ENCODE assay signal across 8 cellular contexts in genomic region chr21:46048926-46049889, GRCh38. TPM values are rescaled to one million over a fixed set of nuclear protein-coding genes. Genes with fewer than 3 reads are reported as not detected.
DNase-seq lines count a peak whose midpoint lies in the region; ATAC-seq and TF ChIP-seq lines count a peak whose summit lies in the region.

No MANE protein-coding gene starts in this region.

- POLR2A ChIA-PET in BJ (lab: Charles Lee) = interaction anchor here (0.6 kb wide), 1 partner anchor 23 kb away, joined by 4 read pairs; no protein-coding TSS in a partner anchor

- DNase-seq in BJ (ENCODE audit: low read depth) (peak; percentile 100), NCI-H69 (lab: John Stamatoyannopoulos, UW) (peak; percentile 60), fibroblast of peridontal ligament (ENCODE audit: extremely low read depth) (peak; percentile 100), ovary (peak; percentile 92 to 97 (median 95)), RPMI8226 (no peak), RKO (ENCODE audit: low spot score) (no peak)

- no peak for TF ChIP-seq POLR2A in ovary (IDR thresholded peaks at IDR 0.05)

- TF ChIP-seq EP300 in ovary (IDR thresholded peaks at IDR 0.05) = peak; percentile 76

- CTCF ChIA-PET in BJ (lab: Yijun Ruan, JAX) = interaction anchor here (0.7 to 1.4 kb wide), 3 partner anchors 9 to 78 kb away, joined by 3 to 6 read pairs (median 4); no protein-coding TSS in a partner anchor

- peaks cover 17% of the 10 kb centered on the region for H3K4me1 ChIP-seq in ovary (ENCODE audit: insufficient read depth)

- H3K36me3 ChIP-seq in BJ (ENCODE audit: control insufficient read depth, insufficient read depth, low read length) = no peaks in the 10 kb centered on the region
- H3K36me3 ChIP-seq in ovary = no peaks in the 10 kb centered on the region

- 23 to 29% (median 26%) methylated on average over 27 of the region's 27 CpGs for WGBS in ovary, 3 donors

- H3K27me3 ChIP-seq in BJ (ENCODE audit: control insufficient read depth, insufficient read depth, low read length) (no peaks in the 10 kb centered on the region), ovary (no peaks in the 10 kb centered on the region)

- intact Hi-C loops in ovary (cut with DNase I) = no loop called here

- ATAC-seq in GM18867 (IDR thresholded peaks at IDR 0.05; ENCODE audit: unreplicated experiment) (no peak), HG02571 (IDR thresholded peaks at IDR 0.05; ENCODE audit: unreplicated experiment) (no peak)

- TF ChIP-seq CTCF in BJ (IDR thresholded peaks at IDR 0.05; ENCODE audit: insufficient read depth, low read depth, low read length) (no peak), ovary (IDR thresholded peaks at IDR 0.05) (no peak)

- H3K4me3 ChIP-seq in BJ (ENCODE audit: low read depth, low read length) (no peak overlapping the region), ovary (no peak overlapping the region)

- H3K27ac ChIP-seq in ovary = peak overlapping the region; percentile 84 to 96

- no peaks in the 10 kb centered on the region for H3K9me3 ChIP-seq in ovary

RNA-seq across cellular contexts. Expression of gene COL6A2, which starts 48.7 kb away (rescaled TPM):
- 412 and 665 TPM in 2 replicates for polyA plus RNA-seq in BJ (2011; rRNA removed)
- 246 and 249 TPM in 2 replicates for polyA minus RNA-seq in BJ (2011; rRNA and poly(A)+ RNA removed)
- 1,000 to 10,000 TPM in 1 of 7 donors, 100 to 1,000 TPM in 6; 222 to 1,092 (median 831) TPM for total RNA-seq in ovary
- 100 to 1,000 TPM in 1 of 2 donors, 10 to 100 TPM in 1; 50.9 to 818 TPM for polyA plus RNA-seq in ovary

Comparison
In these comparisons a context has a peak if more than half of its experiments do, and no peak if none do; other contexts are left out.
1. DNase-seq: peak in BJ (single experiment), NCI-H69 (single experiment), fibroblast of peridontal ligament (single experiment) and ovary (5 of 5); none in RPMI8226 (single experiment) and RKO (single experiment).